ENCODE assay signal across 8 cellular contexts in genomic region chr17:7238418-7239090, GRCh38. TPM values are rescaled to one million over a fixed set of nuclear protein-coding genes. Genes with fewer than 3 reads are reported as not detected.
DNase-seq lines count a peak whose midpoint lies in the region; ATAC-seq and TF ChIP-seq lines count a peak whose summit lies in the region.

No MANE protein-coding gene starts in this region.

- H3K4me1 Mint-ChIP-seq in activated T-cell treated with anti-CD3 and anti-CD28 coated beads, Interleukin-2, amount 50 U/mL, for 4 hours (ENCODE audit: low read depth) = peaks cover 62% of the 10 kb centered on the region

- H3K79me2 ChIP-seq in parathyroid adenoma = peaks cover 8% of the 10 kb centered on the region

- peak overlapping the region; percentile 83 for H3K27ac ChIP-seq in parathyroid adenoma

- TF ChIP-seq CTCF in fibroblast of the aortic adventitia (IDR thresholded peaks at IDR 0.05; ENCODE audit: insufficient read depth, low read length) (no peak), parathyroid adenoma (IDR thresholded peaks at IDR 0.05) (no peak), GM13976 (IDR thresholded peaks at IDR 0.05; ENCODE audit: borderline replicate concordance, control extremely low read depth, extremely low read depth, insufficient read depth, missing control alignments) (no peak)

- H3K4me3 ChIP-seq in fibroblast of the aortic adventitia (ENCODE audit: low read depth, low read length) = peak overlapping the region; percentile 89
- H3K4me3 ChIP-seq in parathyroid adenoma (ENCODE audit: low read depth, low read length) = peak overlapping the region; percentile 93

- H3K9ac ChIP-seq in parathyroid adenoma = peak overlapping the region; percentile 70

- H3K9me3 ChIP-seq in parathyroid adenoma (ENCODE audit: control insufficient read depth, low read length) = no peaks in the 10 kb centered on the region

- peak overlapping the region; percentile 63 for H2AFZ ChIP-seq in parathyroid adenoma

- no peak for ATAC-seq in activated T-cell treated with anti-CD3 and anti-CD28 coated beads, Interleukin-2, amount 50 U/mL, for 4 hours
- ATAC-seq in GM21526 (IDR thresholded peaks at IDR 0.05; ENCODE audit: low FRiP score, unreplicated experiment) = no peak

- DNase-seq in activated CD8-positive, alpha-beta memory T cell treated with anti-CD3 and anti-CD28 coated beads for 24 hours = peak; percentile 78
- no peak for DNase-seq in activated CD8-positive, alpha-beta memory T cell treated with anti-CD3 and anti-CD28 coated beads, Interleukin-2, amount 50 U/mL, for 48 hours
- DNase-seq in activated T-cell treated with anti-CD3 and anti-CD28 coated beads, Interleukin-2, amount 50 U/mL, for 4 hours = no peak
- DNase-seq in fibroblast of the aortic adventitia (ENCODE audit: low read depth) (no peak), HCEC 1CT (no peak), GM13976 (ENCODE audit: low spot score) (no peak)

- in situ Hi-C loops in GM13976 (cut with MboI; ENCODE audit: low sequenced_read_pairs, unreplicated experiment) = no loop called here

- H3K36me3 ChIP-seq in parathyroid adenoma (ENCODE audit: control insufficient read depth, insufficient read depth, low read length) = no peaks in the 10 kb centered on the region

- peaks cover 24% of the 10 kb centered on the region for H3K36me3 Mint-ChIP-seq in activated T-cell treated with anti-CD3 and anti-CD28 coated beads, Interleukin-2, amount 50 U/mL, for 4 hours (ENCODE audit: insufficient read depth)

- peaks cover 17% of the 10 kb centered on the region for H3K4me1 ChIP-seq in parathyroid adenoma

- no peaks in the 10 kb centered on the region for H3K27me3 Mint-ChIP-seq in activated T-cell treated with anti-CD3 and anti-CD28 coated beads, Interleukin-2, amount 50 U/mL, for 4 hours (ENCODE audit: low read depth)

- H3K27me3 ChIP-seq in parathyroid adenoma (ENCODE audit: control insufficient read depth, insufficient read depth, low read length) = no peaks in the 10 kb centered on the region

- H3K4me3 Mint-ChIP-seq in activated T-cell treated with anti-CD3 and anti-CD28 coated beads, Interleukin-2, amount 50 U/mL, for 4 hours = peak overlapping the region; percentile 98

- H3K9me3 Mint-ChIP-seq in activated T-cell treated with anti-CD3 and anti-CD28 coated beads, Interleukin-2, amount 50 U/mL, for 4 hours = no peaks in the 10 kb centered on the region

- H3K4me2 ChIP-seq in parathyroid adenoma (ENCODE audit: low read length) = peak overlapping the region; percentile 73

RNA-seq across cellular contexts. Expression of gene PHF23, which starts 0.7 kb away (rescaled TPM):
- 10 to 100 TPM; 42.6 to 47.6 (median 43.0) TPM for total RNA-seq in activated T-cell treated with anti-CD3 and anti-CD28 coated beads, Interleukin-2, amount 50 U/mL, for 4 hours
- total RNA-seq in fibroblast of the aortic adventitia (ENCODE audit: low replicate concordance) = 26.7 and 40.3 TPM in 2 replicates

RNA-seq across cellular contexts. Expression of gene GABARAP, which starts 3.7 kb away (rescaled TPM):
- 100 to 1,000 TPM; 114 to 136 (median 133) TPM for total RNA-seq in activated T-cell treated with anti-CD3 and anti-CD28 coated beads, Interleukin-2, amount 50 U/mL, for 4 hours
- total RNA-seq in fibroblast of the aortic adventitia (ENCODE audit: low replicate concordance) = 293 and 420 TPM in 2 replicates

RNA-seq across cellular contexts. Expression of gene DVL2, which starts 4.2 kb away (rescaled TPM):
- 10 to 100 TPM; 62.9 to 65.3 (median 63.2) TPM for total RNA-seq in activated T-cell treated with anti-CD3 and anti-CD28 coated beads, Interleukin-2, amount 50 U/mL, for 4 hours
- total RNA-seq in fibroblast of the aortic adventitia (ENCODE audit: low replicate concordance) = 67.7 and 102 TPM in 2 replicates

RNA-seq across cellular contexts. Expression of gene CTDNEP1, which starts 13.0 kb away (rescaled TPM):
- 100 to 1,000 TPM; 190 to 210 (median 196) TPM for total RNA-seq in activated T-cell treated with anti-CD3 and anti-CD28 coated beads, Interleukin-2, amount 50 U/mL, for 4 hours
- total RNA-seq in fibroblast of the aortic adventitia (ENCODE audit: low replicate concordance) = 15.3 and 41.2 TPM in 2 replicates

RNA-seq across cellular contexts. Expression of gene ELP5, which starts 13.5 kb away (rescaled TPM):
- 100 to 1,000 TPM; 107 to 138 (median 117) TPM for total RNA-seq in activated T-cell treated with anti-CD3 and anti-CD28 coated beads, Interleukin-2, amount 50 U/mL, for 4 hours
- 31.6 and 35.6 TPM in 2 replicates for total RNA-seq in fibroblast of the aortic adventitia (ENCODE audit: low replicate concordance)
